Comparison of ENCODE assay signal across 23 cellular contexts in genomic region chr11:115454525-115454924, GRCh38. TPM values are rescaled to one million over a fixed set of nuclear protein-coding genes. Genes with fewer than 3 reads are reported as not detected.
DNase-seq lines count a peak whose midpoint lies in the region; ATAC-seq and TF ChIP-seq lines count a peak whose summit lies in the region.
"Had no signal": no experiment of that assay in that cellular context is flagged by ENCODE, and none has a peak within 500 bp of the region (broad histone marks: within the 10 kb centered on the region; RNA-seq: fewer than 3 reads in every experiment).

No MANE protein-coding gene starts in this region.

- H3K79me2 ChIP-seq in KMS-11 (ENCODE audit: insufficient read depth, low read depth), result peaks cover 8% of the 10 kb centered on the region; the same call in 1 of the 2 replicates
- no peaks in the 10 kb centered on the region for H3K79me2 ChIP-seq in OCI-LY7 (ENCODE audit: insufficient read depth, low read depth, low read length)

- H4K20me1 ChIP-seq in KMS-11 (ENCODE audit: insufficient read depth) (no peaks in the 10 kb centered on the region), OCI-LY7 (ENCODE audit: insufficient read depth, low read length) (no peaks in the 10 kb centered on the region)
- H4K20me1 ChIP-seq: BLaER1 treated with 17β-estradiol and CSF1 and Interleukin-3, amounts not matched to agents 10 nM and 100 nM had no signal

- H3K9me2 ChIP-seq in OCI-LY7 (ENCODE audit: insufficient read depth, low read length), result no peaks in the 10 kb centered on the region

- no peak for TF ChIP-seq POLR2A in right lobe of liver (IDR thresholded peaks at IDR 0.05)

- H3K36me3 ChIP-seq in KMS-11 (ENCODE audit: insufficient read depth) (no peaks in the 10 kb centered on the region), OCI-LY7 (ENCODE audit: insufficient read depth, low read length) (no peaks in the 10 kb centered on the region; the same call in 1 of the 2 replicates), right lobe of liver (no peaks in the 10 kb centered on the region)
- H3K36me3 ChIP-seq: BE2C; BLaER1 treated with 17β-estradiol and CSF1 and Interleukin-3, amounts not matched to agents 10 nM and 100 nM; HAP-1 had no signal

- H3K27ac ChIP-seq in KMS-11, result no peak overlapping the region
- H3K27ac ChIP-seq in OCI-LY7 (ENCODE audit: low read depth, low read length, poor library complexity, severe bottlenecking), result no peak overlapping the region
- H3K27ac ChIP-seq in right lobe of liver, result no peak overlapping the region
- H3K27ac ChIP-seq: A549; BLaER1 treated with 17β-estradiol and CSF1 and Interleukin-3, amounts not matched to agents 10 nM and 100 nM had no signal

- H3K9me3 ChIP-seq in OCI-LY7 (ENCODE audit: low read length), result 0 out of 2 replicates have a peak, but pooled peaks cover 4% of the 10 kb centered on the region
- no peaks in the 10 kb centered on the region for H3K9me3 ChIP-seq in right lobe of liver
- H3K9me3 ChIP-seq: A549; BE2C; BLaER1 treated with 17β-estradiol and CSF1 and Interleukin-3, amounts not matched to agents 10 nM and 100 nM; HAP-1 had no signal

- intact Hi-C loops in OCI-LY7 (cut with micrococcal nuclease; ENCODE audit: unreplicated experiment) (no loop called here), right lobe of liver (cut with DNase I) (no loop called here)

- ATAC-seq in left lobe of liver (peak; percentile 96), right lobe of liver (peak; percentile 85 to 95 (median 92)), HG02970 (IDR thresholded peaks at IDR 0.05; ENCODE audit: low FRiP score, unreplicated experiment) (no peak)
- ATAC-seq: A549 had no signal

- H3K4me1 ChIP-seq in KMS-11 (ENCODE audit: low read depth, poor library complexity, severe bottlenecking) (peaks cover 16% of the 10 kb centered on the region), OCI-LY7 (ENCODE audit: insufficient read depth, low read length, poor library complexity, severe bottlenecking) (peaks cover 26% of the 10 kb centered on the region), right lobe of liver (peaks cover 0 to 36% (median 7%) of the 10 kb centered on the region in 4 donors)
- H3K4me1 ChIP-seq: BLaER1 treated with 17β-estradiol and CSF1 and Interleukin-3, amounts not matched to agents 10 nM and 100 nM; HAP-1 had no signal

- POLR2A ChIA-PET in OCI-LY7 (lab: Charles Lee), result interaction anchor here (0.7 to 2.2 kb wide), 10 partner anchors 9 to 166 kb away, joined by 4 to 15 read pairs (median 6); no protein-coding TSS in a partner anchor

- TF ChIP-seq CTCF in KMS-11 (conservative IDR thresholded peaks at IDR 0.05; ENCODE audit: low read depth, low read length) (no peak), OCI-LY7 (conservative IDR thresholded peaks at IDR 0.05; ENCODE audit: low read length) (no peak), right lobe of liver (IDR thresholded peaks at IDR 0.05) (no peak)

- H2AFZ ChIP-seq in KMS-11 (ENCODE audit: low read depth), result no peak overlapping the region
- no peak overlapping the region for H2AFZ ChIP-seq in OCI-LY7 (ENCODE audit: low read length)

- no peak overlapping the region for H3K4me3 ChIP-seq in KMS-11 (IDR thresholded peaks at IDR 0.05; ENCODE audit: insufficient read depth, low read depth, low read length)
- H3K4me3 ChIP-seq in OCI-LY7 (ENCODE audit: low read depth, low read length, poor library complexity, severe bottlenecking), result peak overlapping the region; percentile 31
- H3K4me3 ChIP-seq in right lobe of liver, result peak overlapping the region in 1 of 3 donors; percentile 2
- H3K4me3 ChIP-seq: A549; BLaER1 treated with 17β-estradiol and CSF1 and Interleukin-3, amounts not matched to agents 10 nM and 100 nM; HAP-1 had no signal

- DNase-seq in OCI-LY7 (ENCODE audit: low spot score) (no peak), left lobe of liver (ENCODE audit: low spot score) (peak; percentile 48), right lobe of liver (peak in 1 of 3 donors; percentile 55), NCI-H446 (lab: John Stamatoyannopoulos, UW) (no peak), NCI-H69 (lab: John Stamatoyannopoulos, UW) (no peak)
- DNase-seq: 8988T; ACHN; AML-193; BE2C; Calu3; CD4-positive, alpha-beta memory T cell; COR-L47; DMS53; DMS79 treated with DMSO at 0.1 percent for 48 hours; GF-D8; GOT3; HFFc6 had no signal

- CTCF ChIA-PET in OCI-LY7 (lab: Charles Lee; ENCODE audit: unreplicated experiment), result interaction anchor here (1.0 kb wide), 1 partner anchor 30 kb away, joined by 3 read pairs; no protein-coding TSS in a partner anchor

- no TSS peak for BruUV-seq in OCI-LY7 (replicated peaks; lab: Mats Ljungman, UMichigan)

- H3K27me3 ChIP-seq in KMS-11 (ENCODE audit: insufficient read depth, low read depth), result no peaks in the 10 kb centered on the region
- no peaks in the 10 kb centered on the region for H3K27me3 ChIP-seq in right lobe of liver
- H3K27me3 ChIP-seq: BE2C; BLaER1 treated with 17β-estradiol and CSF1 and Interleukin-3, amounts not matched to agents 10 nM and 100 nM had no signal

- H3K9ac ChIP-seq in KMS-11, result no peak overlapping the region
- H3K9ac ChIP-seq: BLaER1 treated with 17β-estradiol and CSF1 and Interleukin-3, amounts not matched to agents 10 nM and 100 nM had no signal

- 33% methylated on average over 1 of the region's 1 CpG for WGBS in right lobe of liver (ENCODE audit: insufficient coverage, low coverage, low lambda C conversion rate, missing lambda C conversion rate)

- peak overlapping the region; percentile 25; the same call in 1 of the 2 replicates for H3K4me2 ChIP-seq in KMS-11
- peak overlapping the region; percentile 50 for H3K4me2 ChIP-seq in OCI-LY7 (ENCODE audit: low read length)
- H3K4me2 ChIP-seq: A549; BLaER1 treated with 17β-estradiol and CSF1 and Interleukin-3, amounts not matched to agents 10 nM and 100 nM had no signal

RNA-seq across cellular contexts. Expression of gene CADM1, which starts 49.7 kb away (rescaled TPM):
- total RNA-seq in OCI-LY7 (2014; rRNA removed; shearing (Covaris generic)), result 49.0 and 59.7 TPM in 2 replicates
- 78.3 and 89.7 TPM in 2 replicates for total RNA-seq in OCI-LY7 (2022)
- total RNA-seq in left lobe of liver, result 27.2 TPM
- total RNA-seq in right lobe of liver, result 10 to 100 TPM; 21.1 to 56.7 (median 30.6) TPM
- total RNA-seq: G401, HFFc6 had no signal
